ENCODE assay signal across 13 cellular contexts in genomic region chr1:161083743-161084084, GRCh38. TPM values are rescaled to one million over a fixed set of nuclear protein-coding genes. Genes with fewer than 3 reads are reported as not detected.
DNase-seq lines count a peak whose midpoint lies in the region; ATAC-seq, FAIRE-seq and TF ChIP-seq lines count a peak whose summit lies in the region.
"Had no signal": no experiment of that assay in that cellular context is flagged by ENCODE, and none has a peak within 500 bp of the region (broad histone marks: within the 10 kb centered on the region; RNA-seq: fewer than 3 reads in every experiment).

No MANE protein-coding gene starts in this region.

- H3K79me2 ChIP-seq in HepG2 (ENCODE audit: insufficient read depth, low read length): no peaks in the 10 kb centered on the region
- no peaks in the 10 kb centered on the region for H3K79me2 ChIP-seq in mammary epithelial cell (ENCODE audit: insufficient read depth, low read length)

- dilution Hi-C loops in mammary epithelial cell (cut with HindIII; ENCODE audit: low sequenced_read_pairs): loop anchor here (5.0 to 25.0 kb wide), 2 partner anchors 54 to 246 kb away; no protein-coding TSS in a partner anchor

- H2AFZ ChIP-seq in HepG2 (ENCODE audit: low read length): no peak overlapping the region
- no peak overlapping the region for H2AFZ ChIP-seq in mammary epithelial cell (ENCODE audit: low read depth, low read length)

- H3K9me3 ChIP-seq in HepG2 (ENCODE audit: low read length) (no peaks in the 10 kb centered on the region), right lobe of liver (no peaks in the 10 kb centered on the region), mammary epithelial cell (replicated peaks; ENCODE audit: insufficient read depth, low read length) (no peaks in the 10 kb centered on the region), mesodermal cell (ENCODE audit: control insufficient read depth, low read length) (no peaks in the 10 kb centered on the region), vagina (no peaks in the 10 kb centered on the region)
- H3K9me3 ChIP-seq: esophagus muscularis mucosa had no signal

- no peak for TF ChIP-seq EP300 in HepG2 (IDR thresholded peaks at IDR 0.05; ENCODE audit: low read depth in 2 of 2, low read length in 2 of 2)
- no peak for TF ChIP-seq EP300 in HepG2 (CRISPR knock-in tag; IDR thresholded peaks at IDR 0.05; ENCODE audit: borderline replicate concordance)

- no peak for DNase-seq in HepG2 (ENCODE audit: low spot score)
- no peak for DNase-seq in right lobe of liver
- DNase-seq in mammary epithelial cell: no peak
- DNase-seq in vagina (ENCODE audit: extremely low spot score in 2 of 2): no peak
- DNase-seq in left lobe of liver (ENCODE audit: low spot score): no peak
- no peak for DNase-seq in Right ventricle myocardium inferior (ENCODE audit: missing footprints)
- DNase-seq: activated T-cell treated with anti-CD3 and anti-CD28 coated beads, Interleukin-2, amount 50 U/mL, for 4 hours; NCI-H345; stimulated activated naive B cell treated with anti-CD40 and anti-IgM and Interleukin-4, amounts not matched to agents 10 μg/mL and 1 μg/mL and 100 μg/mL, for 72 hours had no signal

- intact Hi-C loops in HepG2 (cut with micrococcal nuclease; ENCODE audit: unreplicated experiment): no loop called here
- intact Hi-C loops in right lobe of liver (cut with DNase I): no loop called here
- intact Hi-C loops in mammary epithelial cell (cut with micrococcal nuclease): loop anchor here (1.0 kb wide), 1 partner anchor 8 kb away; no protein-coding TSS in a partner anchor
- intact Hi-C loops in vagina (cut with DNase I): no loop called here
- intact Hi-C loops in Right ventricle myocardium inferior (cut with DNase I): no loop called here

- ATAC-seq in HepG2 (no peak), right lobe of liver (no peak), left lobe of liver (no peak), HG02970 (IDR thresholded peaks at IDR 0.05; ENCODE audit: low FRiP score, unreplicated experiment) (no peak), Right ventricle myocardium inferior (no peak)
- ATAC-seq: stimulated activated naive B cell treated with anti-CD40 and anti-IgM and Interleukin-4, amounts not matched to agents 10 μg/mL and 1 μg/mL and 100 μg/mL, for 72 hours had no signal

- CTCF ChIA-PET in HepG2 (lab: Yijun Ruan, JAX; ENCODE audit: low intra/inter-chr PET ratio, low total read pairs): no interaction called here
- CTCF ChIA-PET in mammary epithelial cell (lab: Charles Lee; ENCODE audit: low non-redundant PET): no interaction called here

- peaks cover 1 to 23% of the 10 kb centered on the region in 2 experiments; a peak in 3 of 5 replicates for H3K27me3 ChIP-seq in HepG2 (ENCODE audit: control insufficient read depth in 1 of 2, insufficient read depth in 2 of 2, low read length in 2 of 2)
- no peaks in the 10 kb centered on the region for H3K27me3 ChIP-seq in right lobe of liver
- H3K27me3 ChIP-seq in mammary epithelial cell (ENCODE audit: insufficient read depth, low read length): no peaks in the 10 kb centered on the region
- H3K27me3 ChIP-seq in vagina: no peaks in the 10 kb centered on the region

- no peak for FAIRE-seq in HepG2 (lab: Jason Lieb, UNC)

- 10% methylated on average over 1 of the region's 4 CpGs for WGBS in HepG2 (ENCODE audit: low lambda C conversion rate)
- 83% methylated on average over 1 of the region's 4 CpGs for WGBS in right lobe of liver (ENCODE audit: insufficient coverage, low coverage, low lambda C conversion rate, missing lambda C conversion rate)
- WGBS in mammary epithelial cell (ENCODE audit: low coverage, missing lambda C conversion rate): 100% methylated on average over 1 of the region's 4 CpGs
- 88 to 92% methylated on average over 2 to 4 of the region's 4 CpGs for WGBS in mesodermal cell (ENCODE audit: insufficient coverage in 2 of 2), 2 experiments

- POLR2A ChIA-PET in HepG2 (lab: Yijun Ruan, JAX): interaction anchor here (1.9 kb wide), 1 partner anchor 14 kb away, joined by 4 read pairs; no protein-coding TSS in a partner anchor

- BruUV-seq in HepG2 (replicated peaks; lab: Mats Ljungman, UMichigan) (no TSS peak), mammary epithelial cell (replicated peaks; lab: Mats Ljungman, UMichigan) (no TSS peak)

- no peak for TF ChIP-seq RAD21 in HepG2 (CRISPR knock-in tag; IDR thresholded peaks at IDR 0.05)

- no peaks in the 10 kb centered on the region for H3K36me3 ChIP-seq in HepG2 (replicated peaks in 1 of 2; ENCODE audit: control insufficient read depth in 1 of 2, insufficient read depth in 2 of 2, low read length in 2 of 2)
- H3K36me3 ChIP-seq in right lobe of liver: no peaks in the 10 kb centered on the region
- H3K36me3 ChIP-seq in mammary epithelial cell (ENCODE audit: insufficient read depth, low read length): no peaks in the 10 kb centered on the region
- no peaks in the 10 kb centered on the region for H3K36me3 ChIP-seq in mesodermal cell (ENCODE audit: control insufficient read depth, insufficient read depth, low read length)
- H3K36me3 ChIP-seq in vagina: no peaks in the 10 kb centered on the region
- H3K36me3 ChIP-seq: esophagus muscularis mucosa had no signal

- in situ Hi-C loops in HepG2 (cut with HindIII; ENCODE audit: extremely low pct_ligation_motif_present, low pct_unique_long_range_greater_than_20kb): no loop called here
- in situ Hi-C loops in mammary epithelial cell (cut with MboI; ENCODE audit: low sequenced_read_pairs in 2 of 2): loop anchor here in 1 of 2 donors (25.0 kb wide), 1 partner anchor 246 kb away; no protein-coding TSS in a partner anchor

- H4K20me1 ChIP-seq in HepG2 (ENCODE audit: insufficient read depth, low read length) (no peaks in the 10 kb centered on the region), mammary epithelial cell (ENCODE audit: insufficient read depth, low read length) (no peaks in the 10 kb centered on the region)

- no peak overlapping the region for H3K27ac ChIP-seq in HepG2 (ENCODE audit: extremely low read length, insufficient read depth, low read length)
- no peak overlapping the region for H3K27ac ChIP-seq in right lobe of liver
- H3K27ac ChIP-seq in mammary epithelial cell (ENCODE audit: insufficient read depth, low read depth, low read length): peak overlapping the region; percentile 86
- peak overlapping the region; percentile 89 for H3K27ac ChIP-seq in mesodermal cell (ENCODE audit: low read depth, low read length, severe bottlenecking)
- H3K27ac ChIP-seq in vagina: peak overlapping the region; percentile 77

- TF ChIP-seq POLR2A in HepG2 (IDR thresholded peaks at IDR 0.05; ENCODE audit: insufficient read depth in 1 of 2, low read depth in 2 of 2, low read length in 2 of 2) (no peak), right lobe of liver (IDR thresholded peaks at IDR 0.05) (no peak), vagina (IDR thresholded peaks at IDR 0.05) (no peak)

- TF ChIP-seq CTCF in HepG2 (CRISPR knock-in tag; IDR thresholded peaks at IDR 0.05) (no peak), right lobe of liver (IDR thresholded peaks at IDR 0.05) (no peak), mammary epithelial cell (conservative IDR thresholded peaks at IDR 0.05 in 1 of 2, IDR thresholded peaks at IDR 0.05 in 1 of 2; ENCODE audit: extremely low read depth in 1 of 2, insufficient read depth in 1 of 2, low read depth in 1 of 2, low read length in 2 of 2) (no peak), vagina (IDR thresholded peaks at IDR 0.05) (no peak)

- H3K4me3 ChIP-seq in HepG2 (replicated peaks in 1 of 3; ENCODE audit: insufficient read depth in 1 of 3, low read depth in 2 of 3, low read length in 3 of 3): peak overlapping the region in 1 of 3 experiments; percentile 35; a peak in 1 of 6 replicates
- no peak overlapping the region for H3K4me3 ChIP-seq in right lobe of liver
- H3K4me3 ChIP-seq in mammary epithelial cell (replicated peaks in 1 of 3; ENCODE audit: insufficient read depth in 1 of 3, low read depth in 2 of 3, low read length in 3 of 3): no peak overlapping the region
- H3K4me3 ChIP-seq in mesodermal cell (ENCODE audit: extremely low read depth, insufficient read depth, low read length, poor library complexity, severe bottlenecking): no peak overlapping the region
- no peak overlapping the region for H3K4me3 ChIP-seq in vagina
- H3K4me3 ChIP-seq: esophagus muscularis mucosa had no signal

- peak overlapping the region; percentile 49 for H3K4me2 ChIP-seq in HepG2 (ENCODE audit: low read depth, low read length)
- peak overlapping the region; percentile 14 for H3K4me2 ChIP-seq in mammary epithelial cell (ENCODE audit: insufficient read depth, low read depth, low read length)

- H3K4me1 ChIP-seq in HepG2 (ENCODE audit: insufficient read depth, low read length): peaks cover 38% of the 10 kb centered on the region
- H3K4me1 ChIP-seq in right lobe of liver: no peaks in the 10 kb centered on the region
- H3K4me1 ChIP-seq in mammary epithelial cell (ENCODE audit: insufficient read depth, low read length): peaks cover 62% of the 10 kb centered on the region
- H3K4me1 ChIP-seq in mesodermal cell (ENCODE audit: control insufficient read depth, insufficient read depth, low read length, poor library complexity, severe bottlenecking): peaks cover 42% of the 10 kb centered on the region
- no peaks in the 10 kb centered on the region for H3K4me1 ChIP-seq in vagina
- H3K4me1 ChIP-seq: esophagus muscularis mucosa had no signal

- no peak overlapping the region for H3K9ac ChIP-seq in HepG2 (ENCODE audit: insufficient read depth, low read depth, low read length)
- H3K9ac ChIP-seq in mammary epithelial cell (ENCODE audit: insufficient read depth, low read length): peak overlapping the region; percentile 26

RNA-seq across cellular contexts. Expression of gene NECTIN4, which starts 5.6 kb away (rescaled TPM):
- total RNA-seq in HepG2 (2016; rRNA removed; fragmentation: Illumina TruSeq; extraction: Trizol): 12.3 and 12.4 TPM in 2 replicates
- 5.2 and 6.1 TPM in 2 replicates for total RNA-seq in HepG2 (2016; cell fraction: cytosol; rRNA removed; fragmentation: Illumina TruSeq; extraction: Trizol; ENCODE audit: low read depth)
- 11.2 and 11.6 TPM in 2 replicates for total RNA-seq in HepG2 (2016; cell fraction: insoluble cytoplasmic fraction; rRNA removed; fragmentation: Illumina TruSeq; extraction: Trizol)
- 16.6 and 17.2 TPM in 2 replicates for total RNA-seq in HepG2 (2016; cell fraction: membrane; rRNA removed; fragmentation: Illumina TruSeq; extraction: Trizol)
- total RNA-seq in HepG2 (2016; cell fraction: nucleus; rRNA removed; fragmentation: Illumina TruSeq; extraction: Trizol): 7.8 and 11.8 TPM in 2 replicates
- 5.9 and 9.2 TPM in 2 replicates for polyA plus RNA-seq in HepG2 (2011; rRNA removed)
- polyA plus RNA-seq in HepG2 (2011; cell fraction: cytosol; rRNA removed): 7.8 and 14.6 TPM in 2 replicates
- 5.3 and 7.3 TPM in 2 replicates for polyA plus RNA-seq in HepG2 (2011; cell fraction: nucleus; rRNA removed)
- 4.5 and 7.4 TPM in 2 replicates for polyA plus RNA-seq in HepG2 (2012)
- 3.2 and 3.6 TPM in 2 replicates for polyA plus RNA-seq in HepG2 (2016; cell fraction: cytosol; fragmentation: Illumina TruSeq; extraction: Trizol; ENCODE audit: low read depth)
- 8.1 and 8.9 TPM in 2 replicates for polyA plus RNA-seq in HepG2 (2016; cell fraction: insoluble cytoplasmic fraction; fragmentation: Illumina TruSeq; extraction: Trizol; ENCODE audit: low read depth)
- 8.1 and 9.9 TPM in 2 replicates for polyA plus RNA-seq in HepG2 (2016; cell fraction: membrane; fragmentation: Illumina TruSeq; extraction: Trizol; ENCODE audit: low read depth)
- 10.0 and 12.0 TPM in 2 replicates for polyA plus RNA-seq in HepG2 (2016; cell fraction: nucleus; fragmentation: Illumina TruSeq; extraction: Trizol; ENCODE audit: insufficient read depth, low read depth)
- polyA minus RNA-seq in HepG2 (2011; rRNA and poly(A)+ RNA removed; ENCODE audit: low replicate concordance): 0.30 and 21.8 TPM in 2 replicates
- polyA minus RNA-seq in HepG2 (2011; cell fraction: cytosol; rRNA and poly(A)+ RNA removed): 1.8 and 6.0 TPM in 2 replicates
- 5.8 and 10.3 TPM in 2 replicates for polyA minus RNA-seq in HepG2 (2011; cell fraction: nucleus; rRNA and poly(A)+ RNA removed)
- total RNA-seq in right lobe of liver: not detected
- 10 to 100 TPM in 1 of 2 donors, 1 to 10 TPM in 1; 5.6 to 13.2 TPM for total RNA-seq in mammary epithelial cell
- 5.5 TPM for polyA plus RNA-seq in mammary epithelial cell
- 53.4 TPM for polyA minus RNA-seq in mammary epithelial cell
- polyA plus RNA-seq in mesodermal cell (2013, experiment 1 of 2): 0.37 TPM
- 0.56 TPM for polyA plus RNA-seq in mesodermal cell (2013, experiment 2 of 2)
- total RNA-seq in vagina: 42.7 TPM
- not detected for total RNA-seq in left lobe of liver
- total RNA-seq in Right ventricle myocardium inferior: not detected
- total RNA-seq: esophagus muscularis mucosa had no signal
- polyA plus RNA-seq: IgD-negative memory B cell had no signal

RNA-seq across cellular contexts. Expression of gene ARHGAP30, which starts 14.0 kb away (rescaled TPM):
- 0.20 TPM in 1 of 2 replicates, not detected in the other for total RNA-seq in HepG2 (2016; rRNA removed; fragmentation: Illumina TruSeq; extraction: Trizol)
- not detected in 2 replicates for total RNA-seq in HepG2 (2016; cell fraction: cytosol; rRNA removed; fragmentation: Illumina TruSeq; extraction: Trizol; ENCODE audit: low read depth)
- total RNA-seq in HepG2 (2016; cell fraction: insoluble cytoplasmic fraction; rRNA removed; fragmentation: Illumina TruSeq; extraction: Trizol): 0.07 and 0.37 TPM in 2 replicates
- not detected in 2 replicates for total RNA-seq in HepG2 (2016; cell fraction: membrane; rRNA removed; fragmentation: Illumina TruSeq; extraction: Trizol)
- 0.16 and 0.34 TPM in 2 replicates for total RNA-seq in HepG2 (2016; cell fraction: nucleus; rRNA removed; fragmentation: Illumina TruSeq; extraction: Trizol)
- polyA plus RNA-seq in HepG2 (2011; rRNA removed): 0.13 and 0.17 TPM in 2 replicates
- 0.04 and 0.05 TPM in 2 replicates for polyA plus RNA-seq in HepG2 (2011; cell fraction: cytosol; rRNA removed)
- polyA plus RNA-seq in HepG2 (2011; cell fraction: nucleus; rRNA removed): 0.61 and 0.68 TPM in 2 replicates
- 0.16 and 0.21 TPM in 2 replicates for polyA plus RNA-seq in HepG2 (2012)
- 0.03 TPM in 1 of 2 replicates, not detected in the other for polyA plus RNA-seq in HepG2 (2016; cell fraction: cytosol; fragmentation: Illumina TruSeq; extraction: Trizol; ENCODE audit: low read depth)
- 0.07 and 0.09 TPM in 2 replicates for polyA plus RNA-seq in HepG2 (2016; cell fraction: insoluble cytoplasmic fraction; fragmentation: Illumina TruSeq; extraction: Trizol; ENCODE audit: low read depth)
- 0.03 and 0.05 TPM in 2 replicates for polyA plus RNA-seq in HepG2 (2016; cell fraction: membrane; fragmentation: Illumina TruSeq; extraction: Trizol; ENCODE audit: low read depth)
- polyA plus RNA-seq in HepG2 (2016; cell fraction: nucleus; fragmentation: Illumina TruSeq; extraction: Trizol; ENCODE audit: insufficient read depth, low read depth): 0.46 and 0.75 TPM in 2 replicates
- 0.02 and 0.09 TPM in 2 replicates for polyA minus RNA-seq in HepG2 (2011; rRNA and poly(A)+ RNA removed; ENCODE audit: low replicate concordance)
- polyA minus RNA-seq in HepG2 (2011; cell fraction: cytosol; rRNA and poly(A)+ RNA removed): not detected in 2 replicates
- polyA minus RNA-seq in HepG2 (2011; cell fraction: nucleus; rRNA and poly(A)+ RNA removed): 0.13 and 1.2 TPM in 2 replicates
- 1 to 10 TPM; 2.8 to 7.4 (median 3.6) TPM for total RNA-seq in right lobe of liver
- under 1 TPM; 0.17 to 0.26 TPM for total RNA-seq in mammary epithelial cell
- 0.03 TPM for polyA plus RNA-seq in mammary epithelial cell
- not detected for polyA minus RNA-seq in mammary epithelial cell
- polyA plus RNA-seq in mesodermal cell (2013, experiment 1 of 2): 0.11 TPM
- 0.10 TPM for polyA plus RNA-seq in mesodermal cell (2013, experiment 2 of 2)
- total RNA-seq in vagina: 14.5 TPM
- 4.0 TPM for total RNA-seq in left lobe of liver
- 3.7 TPM for total RNA-seq in Right ventricle myocardium inferior

RNA-seq across cellular contexts. Expression of gene KLHDC9, which starts 14.4 kb away (rescaled TPM):
- 2.9 and 4.0 TPM in 2 replicates for total RNA-seq in HepG2 (2016; rRNA removed; fragmentation: Illumina TruSeq; extraction: Trizol)
- total RNA-seq in HepG2 (2016; cell fraction: cytosol; rRNA removed; fragmentation: Illumina TruSeq; extraction: Trizol; ENCODE audit: low read depth): 3.2 and 6.6 TPM in 2 replicates
- 3.0 and 3.4 TPM in 2 replicates for total RNA-seq in HepG2 (2016; cell fraction: insoluble cytoplasmic fraction; rRNA removed; fragmentation: Illumina TruSeq; extraction: Trizol)
- total RNA-seq in HepG2 (2016; cell fraction: membrane; rRNA removed; fragmentation: Illumina TruSeq; extraction: Trizol): 4.4 and 4.5 TPM in 2 replicates
- 1.6 and 2.4 TPM in 2 replicates for total RNA-seq in HepG2 (2016; cell fraction: nucleus; rRNA removed; fragmentation: Illumina TruSeq; extraction: Trizol)
- polyA plus RNA-seq in HepG2 (2011; rRNA removed): 2.6 and 2.9 TPM in 2 replicates
- polyA plus RNA-seq in HepG2 (2011; cell fraction: cytosol; rRNA removed): 2.1 and 2.2 TPM in 2 replicates
- polyA plus RNA-seq in HepG2 (2011; cell fraction: nucleus; rRNA removed): 3.6 and 5.0 TPM in 2 replicates
- polyA plus RNA-seq in HepG2 (2012): 1.2 and 1.6 TPM in 2 replicates
- 3.9 and 4.2 TPM in 2 replicates for polyA plus RNA-seq in HepG2 (2016; cell fraction: cytosol; fragmentation: Illumina TruSeq; extraction: Trizol; ENCODE audit: low read depth)
- 2.9 and 3.2 TPM in 2 replicates for polyA plus RNA-seq in HepG2 (2016; cell fraction: insoluble cytoplasmic fraction; fragmentation: Illumina TruSeq; extraction: Trizol; ENCODE audit: low read depth)
- 3.3 and 4.6 TPM in 2 replicates for polyA plus RNA-seq in HepG2 (2016; cell fraction: membrane; fragmentation: Illumina TruSeq; extraction: Trizol; ENCODE audit: low read depth)
- 2.6 and 3.4 TPM in 2 replicates for polyA plus RNA-seq in HepG2 (2016; cell fraction: nucleus; fragmentation: Illumina TruSeq; extraction: Trizol; ENCODE audit: insufficient read depth, low read depth)
- polyA minus RNA-seq in HepG2 (2011; rRNA and poly(A)+ RNA removed; ENCODE audit: low replicate concordance): 0.22 and 1.7 TPM in 2 replicates
- polyA minus RNA-seq in HepG2 (2011; cell fraction: cytosol; rRNA and poly(A)+ RNA removed): 0.88 TPM in 1 of 2 replicates, not detected in the other
- not detected in 2 replicates for polyA minus RNA-seq in HepG2 (2011; cell fraction: nucleus; rRNA and poly(A)+ RNA removed)
- total RNA-seq in right lobe of liver: 1 to 10 TPM; 1.4 to 6.8 (median 2.9) TPM
- total RNA-seq in mammary epithelial cell: 1 to 10 TPM; 3.0 to 3.8 TPM
- polyA plus RNA-seq in mammary epithelial cell: 1.7 TPM
- polyA minus RNA-seq in mammary epithelial cell: not detected
- 5.5 TPM for polyA plus RNA-seq in mesodermal cell (2013, experiment 1 of 2)
- polyA plus RNA-seq in mesodermal cell (2013, experiment 2 of 2): 5.2 TPM
- 9.3 TPM for total RNA-seq in vagina
- 6.2 TPM for total RNA-seq in left lobe of liver
- 6.5 TPM for total RNA-seq in Right ventricle myocardium inferior

RNA-seq across cellular contexts. Expression of gene PFDN2, which starts 34.1 kb away (rescaled TPM):
- total RNA-seq in HepG2 (2016; rRNA removed; fragmentation: Illumina TruSeq; extraction: Trizol): 63.6 and 90.3 TPM in 2 replicates
- total RNA-seq in HepG2 (2016; cell fraction: cytosol; rRNA removed; fragmentation: Illumina TruSeq; extraction: Trizol; ENCODE audit: low read depth): 42.8 and 47.2 TPM in 2 replicates
- total RNA-seq in HepG2 (2016; cell fraction: insoluble cytoplasmic fraction; rRNA removed; fragmentation: Illumina TruSeq; extraction: Trizol): 69.1 and 94.1 TPM in 2 replicates
- total RNA-seq in HepG2 (2016; cell fraction: membrane; rRNA removed; fragmentation: Illumina TruSeq; extraction: Trizol): 38.8 and 43.9 TPM in 2 replicates
- total RNA-seq in HepG2 (2016; cell fraction: nucleus; rRNA removed; fragmentation: Illumina TruSeq; extraction: Trizol): 22.5 and 26.3 TPM in 2 replicates
- polyA plus RNA-seq in HepG2 (2011; rRNA removed): 51.0 and 62.6 TPM in 2 replicates
- polyA plus RNA-seq in HepG2 (2011; cell fraction: cytosol; rRNA removed): 106 and 118 TPM in 2 replicates
- polyA plus RNA-seq in HepG2 (2011; cell fraction: nucleus; rRNA removed): 15.6 and 18.7 TPM in 2 replicates
- polyA plus RNA-seq in HepG2 (2012): 89.3 and 89.5 TPM in 2 replicates
- polyA plus RNA-seq in HepG2 (2016; cell fraction: cytosol; fragmentation: Illumina TruSeq; extraction: Trizol; ENCODE audit: low read depth): 34.9 and 42.4 TPM in 2 replicates
- polyA plus RNA-seq in HepG2 (2016; cell fraction: insoluble cytoplasmic fraction; fragmentation: Illumina TruSeq; extraction: Trizol; ENCODE audit: low read depth): 172 and 184 TPM in 2 replicates
- polyA plus RNA-seq in HepG2 (2016; cell fraction: membrane; fragmentation: Illumina TruSeq; extraction: Trizol; ENCODE audit: low read depth): 42.5 and 42.9 TPM in 2 replicates
- 86.6 and 87.7 TPM in 2 replicates for polyA plus RNA-seq in HepG2 (2016; cell fraction: nucleus; fragmentation: Illumina TruSeq; extraction: Trizol; ENCODE audit: insufficient read depth, low read depth)
- 5.2 and 9.4 TPM in 2 replicates for polyA minus RNA-seq in HepG2 (2011; rRNA and poly(A)+ RNA removed; ENCODE audit: low replicate concordance)
- polyA minus RNA-seq in HepG2 (2011; cell fraction: cytosol; rRNA and poly(A)+ RNA removed): 13.5 and 14.1 TPM in 2 replicates
- 6.7 and 7.2 TPM in 2 replicates for polyA minus RNA-seq in HepG2 (2011; cell fraction: nucleus; rRNA and poly(A)+ RNA removed)
- total RNA-seq in right lobe of liver: 10 to 100 TPM; 16.6 to 37.5 (median 25.8) TPM
- total RNA-seq in mammary epithelial cell: 100 to 1,000 TPM in 1 of 2 donors, 10 to 100 TPM in 1; 34.2 to 141 TPM
- 181 TPM for polyA plus RNA-seq in mammary epithelial cell
- polyA minus RNA-seq in mammary epithelial cell: 12.6 TPM
- 133 TPM for polyA plus RNA-seq in mesodermal cell (2013, experiment 1 of 2)
- 117 TPM for polyA plus RNA-seq in mesodermal cell (2013, experiment 2 of 2)
- total RNA-seq in vagina: 47.1 TPM
- 22.0 TPM for total RNA-seq in left lobe of liver
- total RNA-seq in Right ventricle myocardium inferior: 62.8 TPM

RNA-seq across cellular contexts. Expression of gene NIT1, which starts 34.2 kb away (rescaled TPM):
- total RNA-seq in HepG2 (2016; rRNA removed; fragmentation: Illumina TruSeq; extraction: Trizol): 30.0 and 31.0 TPM in 2 replicates
- total RNA-seq in HepG2 (2016; cell fraction: cytosol; rRNA removed; fragmentation: Illumina TruSeq; extraction: Trizol; ENCODE audit: low read depth): 7.1 and 7.8 TPM in 2 replicates
- 27.7 and 32.6 TPM in 2 replicates for total RNA-seq in HepG2 (2016; cell fraction: insoluble cytoplasmic fraction; rRNA removed; fragmentation: Illumina TruSeq; extraction: Trizol)
- 12.3 and 13.2 TPM in 2 replicates for total RNA-seq in HepG2 (2016; cell fraction: membrane; rRNA removed; fragmentation: Illumina TruSeq; extraction: Trizol)
- 29.0 and 31.9 TPM in 2 replicates for total RNA-seq in HepG2 (2016; cell fraction: nucleus; rRNA removed; fragmentation: Illumina TruSeq; extraction: Trizol)
- polyA plus RNA-seq in HepG2 (2011; rRNA removed): 22.7 and 29.2 TPM in 2 replicates
- polyA plus RNA-seq in HepG2 (2011; cell fraction: cytosol; rRNA removed): 20.1 and 24.6 TPM in 2 replicates
- polyA plus RNA-seq in HepG2 (2011; cell fraction: nucleus; rRNA removed): 86.9 and 94.3 TPM in 2 replicates
- polyA plus RNA-seq in HepG2 (2012): 28.0 and 30.9 TPM in 2 replicates
- 7.2 and 7.6 TPM in 2 replicates for polyA plus RNA-seq in HepG2 (2016; cell fraction: cytosol; fragmentation: Illumina TruSeq; extraction: Trizol; ENCODE audit: low read depth)
- 35.3 and 36.4 TPM in 2 replicates for polyA plus RNA-seq in HepG2 (2016; cell fraction: insoluble cytoplasmic fraction; fragmentation: Illumina TruSeq; extraction: Trizol; ENCODE audit: low read depth)
- polyA plus RNA-seq in HepG2 (2016; cell fraction: membrane; fragmentation: Illumina TruSeq; extraction: Trizol; ENCODE audit: low read depth): 8.8 and 9.8 TPM in 2 replicates
- polyA plus RNA-seq in HepG2 (2016; cell fraction: nucleus; fragmentation: Illumina TruSeq; extraction: Trizol; ENCODE audit: insufficient read depth, low read depth): 46.7 and 52.4 TPM in 2 replicates
- 42.0 and 54.5 TPM in 2 replicates for polyA minus RNA-seq in HepG2 (2011; rRNA and poly(A)+ RNA removed; ENCODE audit: low replicate concordance)
- 9.2 and 9.4 TPM in 2 replicates for polyA minus RNA-seq in HepG2 (2011; cell fraction: cytosol; rRNA and poly(A)+ RNA removed)
- 23.0 and 26.6 TPM in 2 replicates for polyA minus RNA-seq in HepG2 (2011; cell fraction: nucleus; rRNA and poly(A)+ RNA removed)
- 10 to 100 TPM; 36.9 to 67.8 (median 45.8) TPM for total RNA-seq in right lobe of liver
- total RNA-seq in mammary epithelial cell: 10 to 100 TPM; 31.3 to 51.1 TPM
- 57.8 TPM for polyA plus RNA-seq in mammary epithelial cell
- polyA minus RNA-seq in mammary epithelial cell: 21.7 TPM
- 43.6 TPM for polyA plus RNA-seq in mesodermal cell (2013, experiment 1 of 2)
- polyA plus RNA-seq in mesodermal cell (2013, experiment 2 of 2): 40.4 TPM
- 31.7 TPM for total RNA-seq in vagina
- total RNA-seq in left lobe of liver: 70.3 TPM
- total RNA-seq in Right ventricle myocardium inferior: 36.5 TPM

Comparison
In these comparisons a context has a peak if more than half of its experiments do, and no peak if none do; other contexts are left out.
1. H3K27ac ChIP-seq: peak in mammary epithelial cell (single experiment), mesodermal cell (single experiment) and vagina (single experiment); none in HepG2 (single experiment) and right lobe of liver (0 of 3).